Comparison of ENCODE assay signal across 1 cellular context in the genomic region with DNA sequence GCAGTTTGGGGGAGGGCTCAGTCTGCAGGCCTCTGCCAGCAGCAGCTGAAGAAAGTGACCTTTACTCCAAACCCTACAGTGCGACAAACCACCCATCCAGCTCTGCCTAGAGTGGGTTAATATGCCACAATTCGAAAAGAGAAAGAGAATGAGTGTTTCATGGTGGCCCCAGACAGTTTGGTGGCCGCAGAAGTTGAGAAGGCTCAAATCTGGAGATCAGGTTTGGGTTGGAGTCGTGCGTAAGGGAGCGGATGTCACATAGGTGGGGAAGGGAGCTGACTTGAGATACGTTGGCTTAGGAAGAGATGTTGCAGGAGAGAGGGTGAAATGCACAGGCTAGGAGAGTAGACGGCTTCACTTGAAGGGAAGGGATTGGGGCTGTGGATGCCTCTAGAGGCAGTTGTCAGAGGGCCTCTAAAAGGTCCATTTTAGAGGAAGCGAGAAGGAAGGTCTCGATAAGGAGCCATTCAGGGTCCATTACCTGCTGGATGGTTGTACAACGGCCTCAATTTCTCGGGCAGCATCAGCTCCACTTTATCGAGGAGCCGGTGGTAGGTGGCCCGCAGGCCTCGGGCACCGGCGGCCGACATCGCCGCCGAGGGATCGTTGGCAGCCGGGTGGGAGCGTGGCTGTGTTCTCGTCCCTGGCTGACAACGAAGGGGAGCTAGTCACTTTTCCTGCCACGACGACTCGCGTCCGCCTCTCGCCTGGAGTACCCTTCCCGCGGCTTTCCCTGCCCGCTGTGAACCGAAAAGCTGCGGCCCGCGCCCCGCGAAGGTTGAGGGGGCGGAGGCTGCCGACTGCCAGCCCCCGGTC.
TF ChIP-seq lines count a peak whose summit lies in the region.

No MANE protein-coding gene starts in this region.

TF ChIP-seq in HepG2, 621 proteins besides CTCF, POLR2A, EP300 and RAD21 (continued from another document and continues in another):
- TF ChIP-seq, protein P1, sequence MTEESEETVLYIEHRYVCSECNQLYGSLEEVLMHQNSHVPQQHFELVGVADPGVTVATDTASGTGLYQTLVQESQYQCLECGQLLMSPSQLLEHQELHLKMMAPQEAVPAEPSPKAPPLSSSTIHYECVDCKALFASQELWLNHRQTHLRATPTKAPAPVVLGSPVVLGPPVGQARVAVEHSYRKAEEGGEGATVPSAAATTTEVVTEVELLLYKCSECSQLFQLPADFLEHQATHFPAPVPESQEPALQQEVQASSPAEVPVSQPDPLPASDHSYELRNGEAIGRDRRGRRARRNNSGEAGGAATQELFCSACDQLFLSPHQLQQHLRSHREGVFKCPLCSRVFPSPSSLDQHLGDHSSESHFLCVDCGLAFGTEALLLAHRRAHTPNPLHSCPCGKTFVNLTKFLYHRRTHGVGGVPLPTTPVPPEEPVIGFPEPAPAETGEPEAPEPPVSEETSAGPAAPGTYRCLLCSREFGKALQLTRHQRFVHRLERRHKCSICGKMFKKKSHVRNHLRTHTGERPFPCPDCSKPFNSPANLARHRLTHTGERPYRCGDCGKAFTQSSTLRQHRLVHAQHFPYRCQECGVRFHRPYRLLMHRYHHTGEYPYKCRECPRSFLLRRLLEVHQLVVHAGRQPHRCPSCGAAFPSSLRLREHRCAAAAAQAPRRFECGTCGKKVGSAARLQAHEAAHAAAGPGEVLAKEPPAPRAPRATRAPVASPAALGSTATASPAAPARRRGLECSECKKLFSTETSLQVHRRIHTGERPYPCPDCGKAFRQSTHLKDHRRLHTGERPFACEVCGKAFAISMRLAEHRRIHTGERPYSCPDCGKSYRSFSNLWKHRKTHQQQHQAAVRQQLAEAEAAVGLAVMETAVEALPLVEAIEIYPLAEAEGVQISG (CRISPR knock-in tag; IDR thresholded peaks at IDR 0.05), result no peak; the same call in 1 of the 2 replicates
- TF ChIP-seq ELF1 (CRISPR knock-in tag; IDR thresholded peaks at IDR 0.05) (no peak), TBX3 (IDR thresholded peaks at IDR 0.05; ENCODE audit: borderline replicate concordance) (no peak), RBFOX2 (IDR thresholded peaks at IDR 0.05; ENCODE audit: low read depth, low read length) (no peak; the same call in 1 of the 2 replicates), MBD4 (IDR thresholded peaks at IDR 0.05; ENCODE audit: borderline replicate concordance, low read length) (no peak), ZNF17 (CRISPR knock-in tag; IDR thresholded peaks at IDR 0.05) (no peak), POLR2AphosphoS2 (IDR thresholded peaks at IDR 0.05; ENCODE audit: low read depth, low read length) (no peak), SCMH1 (CRISPR knock-in tag; IDR thresholded peaks at IDR 0.05; ENCODE audit: borderline replicate concordance) (no peak), RBM22 (optimal IDR thresholded peaks at IDR 0.05; ENCODE audit: low read length) (no peak), ZFYVE20 (CRISPR knock-in tag; IDR thresholded peaks at IDR 0.05; ENCODE audit: borderline replicate concordance, low read depth) (no peak), NR2F6 (IDR thresholded peaks at IDR 0.05) (no peak), NR2F6 (CRISPR knock-in tag; IDR thresholded peaks at IDR 0.05) (no peak), ZNF776 (CRISPR knock-in tag; IDR thresholded peaks at IDR 0.05) (peak; percentile 58; the same call in 1 of the 2 replicates), ZBTB20 (CRISPR knock-in tag; IDR thresholded peaks at IDR 0.05; ENCODE audit: borderline replicate concordance, low read depth) (peak; percentile 57; the same call in 1 of the 2 replicates), ZNF678 (CRISPR knock-in tag; IDR thresholded peaks at IDR 0.05) (0 out of 2 replicates have a peak, but pooled peaks have one; percentile 29), RELA (CRISPR knock-in tag; IDR thresholded peaks at IDR 0.05) (no peak), NCOA5 (CRISPR knock-in tag; IDR thresholded peaks at IDR 0.05) (no peak), ZNF264 (CRISPR knock-in tag; IDR thresholded peaks at IDR 0.05) (peak; percentile 19; the same call in 1 of the 2 replicates), ZNF768 (CRISPR knock-in tag; IDR thresholded peaks at IDR 0.05) (peak; percentile 33; the same call in 1 of the 2 replicates), SRF (IDR thresholded peaks at IDR 0.05; ENCODE audit: low read depth, low read length) (no peak), SRSF1 (optimal IDR thresholded peaks at IDR 0.05; ENCODE audit: low read depth, low read length) (no peak), RBAK (CRISPR knock-in tag; IDR thresholded peaks at IDR 0.05) (no peak), ZNF263 (CRISPR knock-in tag; IDR thresholded peaks at IDR 0.05) (no peak), CCDC6 (CRISPR knock-in tag; IDR thresholded peaks at IDR 0.05) (peak; percentile 82; the same call in 1 of the 2 replicates), NFE2 (CRISPR knock-in tag; IDR thresholded peaks at IDR 0.05) (no peak), ZFP62 (CRISPR knock-in tag; IDR thresholded peaks at IDR 0.05) (no peak), MATR3 (CRISPR knock-in tag; IDR thresholded peaks at IDR 0.05) (no peak), HNF4G (IDR thresholded peaks at IDR 0.05; ENCODE audit: borderline replicate concordance, low read depth, low read length) (peak; percentile 62; the same call in 1 of the 2 replicates), HNF4G (CRISPR knock-in tag; IDR thresholded peaks at IDR 0.05; ENCODE audit: borderline replicate concordance, low read depth) (no peak; the same call in 1 of the 2 replicates), ZNF253 (CRISPR knock-in tag; IDR thresholded peaks at IDR 0.05; ENCODE audit: borderline replicate concordance) (no peak), ARHGAP35 (CRISPR knock-in tag; IDR thresholded peaks at IDR 0.05; ENCODE audit: borderline replicate concordance) (no peak; the same call in 1 of the 2 replicates), HNRNPH1 (optimal IDR thresholded peaks at IDR 0.05; ENCODE audit: low read depth, low read length) (no peak), U2AF1 (optimal IDR thresholded peaks at IDR 0.05; ENCODE audit: low read depth, low read length) (no peak), JARID2 (CRISPR knock-in tag; IDR thresholded peaks at IDR 0.05; ENCODE audit: insufficient replicate concordance) (no peak), ZNF101 (CRISPR knock-in tag; IDR thresholded peaks at IDR 0.05; ENCODE audit: borderline replicate concordance, low read depth) (no peak), ZBTB38 (CRISPR knock-in tag; IDR thresholded peaks at IDR 0.05) (no peak), RAD51 (IDR thresholded peaks at IDR 0.05; ENCODE audit: borderline replicate concordance) (no peak), PHB2 (IDR thresholded peaks at IDR 0.05; ENCODE audit: partially characterized antibody) (no peak)
- TF ChIP-seq, protein P2, sequence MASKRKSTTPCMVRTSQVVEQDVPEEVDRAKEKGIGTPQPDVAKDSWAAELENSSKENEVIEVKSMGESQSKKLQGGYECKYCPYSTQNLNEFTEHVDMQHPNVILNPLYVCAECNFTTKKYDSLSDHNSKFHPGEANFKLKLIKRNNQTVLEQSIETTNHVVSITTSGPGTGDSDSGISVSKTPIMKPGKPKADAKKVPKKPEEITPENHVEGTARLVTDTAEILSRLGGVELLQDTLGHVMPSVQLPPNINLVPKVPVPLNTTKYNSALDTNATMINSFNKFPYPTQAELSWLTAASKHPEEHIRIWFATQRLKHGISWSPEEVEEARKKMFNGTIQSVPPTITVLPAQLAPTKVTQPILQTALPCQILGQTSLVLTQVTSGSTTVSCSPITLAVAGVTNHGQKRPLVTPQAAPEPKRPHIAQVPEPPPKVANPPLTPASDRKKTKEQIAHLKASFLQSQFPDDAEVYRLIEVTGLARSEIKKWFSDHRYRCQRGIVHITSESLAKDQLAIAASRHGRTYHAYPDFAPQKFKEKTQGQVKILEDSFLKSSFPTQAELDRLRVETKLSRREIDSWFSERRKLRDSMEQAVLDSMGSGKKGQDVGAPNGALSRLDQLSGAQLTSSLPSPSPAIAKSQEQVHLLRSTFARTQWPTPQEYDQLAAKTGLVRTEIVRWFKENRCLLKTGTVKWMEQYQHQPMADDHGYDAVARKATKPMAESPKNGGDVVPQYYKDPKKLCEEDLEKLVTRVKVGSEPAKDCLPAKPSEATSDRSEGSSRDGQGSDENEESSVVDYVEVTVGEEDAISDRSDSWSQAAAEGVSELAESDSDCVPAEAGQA (IDR thresholded peaks at IDR 0.05; ENCODE audit: low read depth), result no peak
- TF ChIP-seq, protein P2 (CRISPR knock-in tag; IDR thresholded peaks at IDR 0.05; ENCODE audit: borderline replicate concordance), result no peak; the same call in 1 of the 2 replicates
- TF ChIP-seq, protein P3, sequence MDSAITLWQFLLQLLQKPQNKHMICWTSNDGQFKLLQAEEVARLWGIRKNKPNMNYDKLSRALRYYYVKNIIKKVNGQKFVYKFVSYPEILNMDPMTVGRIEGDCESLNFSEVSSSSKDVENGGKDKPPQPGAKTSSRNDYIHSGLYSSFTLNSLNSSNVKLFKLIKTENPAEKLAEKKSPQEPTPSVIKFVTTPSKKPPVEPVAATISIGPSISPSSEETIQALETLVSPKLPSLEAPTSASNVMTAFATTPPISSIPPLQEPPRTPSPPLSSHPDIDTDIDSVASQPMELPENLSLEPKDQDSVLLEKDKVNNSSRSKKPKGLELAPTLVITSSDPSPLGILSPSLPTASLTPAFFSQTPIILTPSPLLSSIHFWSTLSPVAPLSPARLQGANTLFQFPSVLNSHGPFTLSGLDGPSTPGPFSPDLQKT (CRISPR knock-in tag; IDR thresholded peaks at IDR 0.05; ENCODE audit: borderline replicate concordance), result no peak
- TF ChIP-seq, protein P4, sequence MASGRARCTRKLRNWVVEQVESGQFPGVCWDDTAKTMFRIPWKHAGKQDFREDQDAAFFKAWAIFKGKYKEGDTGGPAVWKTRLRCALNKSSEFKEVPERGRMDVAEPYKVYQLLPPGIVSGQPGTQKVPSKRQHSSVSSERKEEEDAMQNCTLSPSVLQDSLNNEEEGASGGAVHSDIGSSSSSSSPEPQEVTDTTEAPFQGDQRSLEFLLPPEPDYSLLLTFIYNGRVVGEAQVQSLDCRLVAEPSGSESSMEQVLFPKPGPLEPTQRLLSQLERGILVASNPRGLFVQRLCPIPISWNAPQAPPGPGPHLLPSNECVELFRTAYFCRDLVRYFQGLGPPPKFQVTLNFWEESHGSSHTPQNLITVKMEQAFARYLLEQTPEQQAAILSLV (CRISPR knock-in tag; IDR thresholded peaks at IDR 0.05; ENCODE audit: borderline replicate concordance), result no peak
- TF ChIP-seq, protein P5, sequence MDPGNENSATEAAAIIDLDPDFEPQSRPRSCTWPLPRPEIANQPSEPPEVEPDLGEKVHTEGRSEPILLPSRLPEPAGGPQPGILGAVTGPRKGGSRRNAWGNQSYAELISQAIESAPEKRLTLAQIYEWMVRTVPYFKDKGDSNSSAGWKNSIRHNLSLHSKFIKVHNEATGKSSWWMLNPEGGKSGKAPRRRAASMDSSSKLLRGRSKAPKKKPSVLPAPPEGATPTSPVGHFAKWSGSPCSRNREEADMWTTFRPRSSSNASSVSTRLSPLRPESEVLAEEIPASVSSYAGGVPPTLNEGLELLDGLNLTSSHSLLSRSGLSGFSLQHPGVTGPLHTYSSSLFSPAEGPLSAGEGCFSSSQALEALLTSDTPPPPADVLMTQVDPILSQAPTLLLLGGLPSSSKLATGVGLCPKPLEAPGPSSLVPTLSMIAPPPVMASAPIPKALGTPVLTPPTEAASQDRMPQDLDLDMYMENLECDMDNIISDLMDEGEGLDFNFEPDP (CRISPR knock-in tag; conservative IDR thresholded peaks at IDR 0.05), result no peak
- TF ChIP-seq, protein P6, sequence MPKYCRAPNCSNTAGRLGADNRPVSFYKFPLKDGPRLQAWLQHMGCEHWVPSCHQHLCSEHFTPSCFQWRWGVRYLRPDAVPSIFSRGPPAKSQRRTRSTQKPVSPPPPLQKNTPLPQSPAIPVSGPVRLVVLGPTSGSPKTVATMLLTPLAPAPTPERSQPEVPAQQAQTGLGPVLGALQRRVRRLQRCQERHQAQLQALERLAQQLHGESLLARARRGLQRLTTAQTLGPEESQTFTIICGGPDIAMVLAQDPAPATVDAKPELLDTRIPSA (CRISPR knock-in tag; IDR thresholded peaks at IDR 0.05; ENCODE audit: borderline replicate concordance), result no peak; the same call in 1 of the 2 replicates
